In the genomic region with DNA sequence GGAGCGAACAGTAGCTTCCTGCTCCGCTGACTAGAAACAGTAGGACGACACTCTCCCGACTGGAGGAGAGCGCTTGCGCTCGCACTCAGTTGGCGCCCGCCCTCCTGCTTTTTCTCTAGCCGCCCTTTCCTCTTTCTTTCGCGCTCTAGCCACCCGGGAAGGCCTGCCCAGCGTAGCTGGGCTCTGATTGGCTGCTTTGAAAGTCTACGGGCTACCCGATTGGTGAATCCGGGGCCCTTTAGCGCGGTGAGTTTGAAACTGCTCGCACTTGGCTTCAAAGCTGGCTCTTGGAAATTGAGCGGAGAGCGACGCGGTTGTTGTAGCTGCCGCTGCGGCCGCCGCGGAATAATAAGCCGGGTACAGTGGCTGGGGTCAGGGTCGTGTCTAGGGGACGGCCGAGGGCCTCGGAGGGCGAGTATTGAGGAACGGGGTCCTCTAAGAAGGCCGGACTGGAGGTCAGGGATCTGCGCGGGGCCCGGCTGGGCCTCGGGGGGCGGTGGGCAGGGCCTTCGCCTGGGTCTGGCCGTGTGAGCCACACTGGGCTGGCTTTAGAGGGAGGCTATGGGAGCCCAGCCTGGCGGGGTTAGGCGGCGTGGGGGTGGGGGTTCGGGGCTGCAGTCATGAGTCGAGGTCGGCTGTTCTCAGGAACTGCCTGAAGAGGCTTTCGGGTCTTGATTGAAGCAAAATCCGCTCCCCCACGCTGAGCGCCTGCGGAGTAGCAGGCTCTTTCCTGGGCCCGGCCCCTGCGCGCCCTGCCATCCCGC, we compare ENCODE assay signal across 8 cellular contexts. TPM values are rescaled to one million over a fixed set of nuclear protein-coding genes. Genes with fewer than 3 reads are reported as not detected.
DNase-seq lines count a peak whose midpoint lies in the region; ATAC-seq and TF ChIP-seq lines count a peak whose summit lies in the region.

A gene (plus strand): TSS at position 265 of the 764 bp plus-strand sequence. CDS start 1,688 bp downstream, outside the sequence.

- peak; percentile 90 for TF ChIP-seq POLR2A in GM19099 (IDR thresholded peaks at IDR 0.05; ENCODE audit: extremely low read depth, insufficient read length, low read depth)

- no peaks in the 10 kb centered on the region for H3K27me3 ChIP-seq in kidney epithelial cell (ENCODE audit: control insufficient read depth, insufficient read depth, low read length)

- ATAC-seq in HG03432 (IDR thresholded peaks at IDR 0.05; ENCODE audit: unreplicated experiment), result peak; percentile 96

- H3K4me3 ChIP-seq in choroid plexus epithelial cell (ENCODE audit: low read depth, low read length) (peak within 1 kb of the TSS; percentile 77), kidney epithelial cell (ENCODE audit: low read depth, low read length) (peak within 1 kb of the TSS; percentile 47)

- TF ChIP-seq CTCF in choroid plexus epithelial cell (conservative IDR thresholded peaks at IDR 0.05; ENCODE audit: low read depth, low read length) (no peak), kidney epithelial cell (IDR thresholded peaks at IDR 0.05; ENCODE audit: insufficient read depth, low read length, poor library complexity, severe bottlenecking) (no peak)

- DNase-seq in AML-193 (lab: John Stamatoyannopoulos, UW) (peak; percentile 95 to 97), NCI-H510A (lab: John Stamatoyannopoulos, UW) (peak; percentile 89), choroid plexus epithelial cell (ENCODE audit: low read depth) (peak; percentile 99), kidney epithelial cell (ENCODE audit: low read depth) (peak; percentile 93)
- DNase-seq in activated CD4-positive, alpha-beta T cell treated with anti-CD3 and anti-CD28 coated beads for 1 hour, result peak; percentile 90
- peak; percentile 82 to 88 for DNase-seq in stimulated activated CD4-positive, alpha-beta T cell treated with anti-CD3 and anti-CD28 coated beads, Interleukin-1b, Interleukin-23, amount 100 ng/mL, for 1 hour (ENCODE audit: low read depth in 2 of 2)

- no peaks in the 10 kb centered on the region for H3K36me3 ChIP-seq in kidney epithelial cell (ENCODE audit: control insufficient read depth, insufficient read depth, low read length)

RNA-seq across cellular contexts. Expression of the gene that starts here (rescaled TPM):
- 15.8 and 16.2 TPM in 2 replicates for total RNA-seq in kidney epithelial cell

Comparison
In these comparisons a context has a peak if more than half of its experiments do, and no peak if none do; other contexts are left out.
1. Peak in every context shown above with its lines: DNase-seq, ATAC-seq and H3K4me3 ChIP-seq.